In the genomic region with DNA sequence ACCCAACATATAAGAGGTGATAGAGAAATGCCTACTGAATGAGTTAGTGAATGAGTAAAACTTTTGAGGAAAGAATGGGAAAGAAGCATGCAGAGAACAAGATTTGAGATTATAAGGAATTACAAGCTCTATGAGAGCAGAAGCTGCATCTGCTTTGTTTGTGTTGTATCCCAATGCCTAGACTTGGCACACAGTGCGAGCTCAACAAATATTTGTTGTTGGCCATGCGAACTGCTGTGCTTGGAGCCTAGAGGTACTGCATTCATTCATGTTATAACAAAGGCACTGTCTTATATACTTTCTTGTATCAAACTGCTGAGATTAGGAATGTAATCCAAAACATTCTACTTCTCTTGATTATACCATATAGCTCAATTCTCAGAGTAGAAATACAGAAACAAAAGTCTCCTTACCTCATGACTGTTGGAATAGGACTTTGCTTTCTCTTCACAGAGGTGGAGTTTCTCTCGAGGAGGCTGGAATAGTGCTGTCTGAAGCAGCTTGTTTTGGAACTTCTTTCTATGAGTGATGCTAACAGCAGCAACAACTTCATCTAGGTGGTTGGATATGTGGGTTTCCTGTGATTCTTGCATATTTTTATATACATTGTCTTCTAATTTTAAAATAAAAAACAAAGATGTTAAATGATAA, we compare ENCODE assay signal across 15 cellular contexts. TPM values are rescaled to one million over a fixed set of nuclear protein-coding genes. Genes with fewer than 3 reads are reported as not detected.
A peak's percentile ranks its signal among the peaks of the same experiment; 100 is the strongest.
DNase-seq lines count a peak whose midpoint lies in the region; ATAC-seq and TF ChIP-seq lines count a peak whose summit lies in the region.
"Had no signal": no experiment of that assay in that cellular context is flagged by ENCODE, and none has a peak within 500 bp of the region (broad histone marks: within the 10 kb centered on the region; RNA-seq: fewer than 3 reads in every experiment).

No MANE protein-coding gene starts in this region.

- CTCF ChIA-PET in Panc1 (lab: Charles Lee), result no interaction called here

- DNase-seq in NCI-H2029 (lab: John Stamatoyannopoulos, UW) (peak; percentile 5), NCI-H2029 treated with DMSO at 0.1 percent for 48 hours (lab: John Stamatoyannopoulos, UW) (no peak), Panc1 (ENCODE audit: low read depth, low spot score) (no peak), prostate gland (ENCODE audit: low spot score) (peak; percentile 60), spleen (no peak), NAMALWA (ENCODE audit: low spot score) (no peak)
- DNase-seq: 8988T; CD4-positive, CD25-positive, alpha-beta regulatory T cell; CD8-positive, alpha-beta memory T cell; COR-L47; DMS 273 treated with DMSO at 0.1 percent for 48 hours; DMS53; H9 had no signal

- intact Hi-C loops in Panc1 (cut with micrococcal nuclease; ENCODE audit: unreplicated experiment), result no loop called here
- intact Hi-C loops in prostate gland (cut with DNase I), result no loop called here
- intact Hi-C loops in spleen (cut with DNase I; ENCODE audit: low total_unique reads), result no loop called here

- 64% methylated on average over 3 of the region's 3 CpGs for WGBS in prostate gland
- 89 to 99% (median 90%) methylated on average over 3 of the region's 3 CpGs for WGBS in spleen, 5 donors

- ATAC-seq in Panc1, result no peak

- BruUV-seq in Panc1 (replicated peaks; lab: Mats Ljungman, UMichigan), result TSS peak; percentile 34

- H3K4me1 ChIP-seq in Panc1 (ENCODE audit: control insufficient read depth, insufficient read depth, low read length), result no peaks in the 10 kb centered on the region
- H3K4me1 ChIP-seq in prostate gland (replicated peaks), result no peaks in the 10 kb centered on the region
- no peaks in the 10 kb centered on the region for H3K4me1 ChIP-seq in spleen
- H3K4me1 ChIP-seq: BLaER1 treated with 17β-estradiol and CSF1 and Interleukin-3, amounts not matched to agents 10 nM and 100 nM had no signal

- no peak for TF ChIP-seq POLR2A in prostate gland (IDR thresholded peaks at IDR 0.05)
- TF ChIP-seq POLR2A in spleen (IDR thresholded peaks at IDR 0.05), result no peak

- H3K27ac ChIP-seq in 22Rv1, result peak overlapping the region; percentile 71
- no peak overlapping the region for H3K27ac ChIP-seq in Panc1 (ENCODE audit: low read length)
- H3K27ac ChIP-seq in prostate gland, result peak overlapping the region in 1 of 2 donors; percentile 22
- no peak overlapping the region for H3K27ac ChIP-seq in spleen
- H3K27ac ChIP-seq: BLaER1 treated with 17β-estradiol and CSF1 and Interleukin-3, amounts not matched to agents 10 nM and 100 nM had no signal

- no peak for TF ChIP-seq CTCF in 22Rv1 (IDR thresholded peaks at IDR 0.05)
- no peak for TF ChIP-seq CTCF in Panc1 (IDR thresholded peaks at IDR 0.05)
- TF ChIP-seq CTCF in prostate gland (IDR thresholded peaks at IDR 0.05), result no peak
- TF ChIP-seq CTCF in spleen (IDR thresholded peaks at IDR 0.05 in 8 of 11, conservative IDR thresholded peaks at IDR 0.05 in 3 of 11), result no peak

- POLR2A ChIA-PET in Panc1 (lab: Charles Lee), result no interaction called here

- H3K4me3 ChIP-seq in Panc1 (ENCODE audit: low read depth in 2 of 2, low read length in 2 of 2) (no peak overlapping the region), prostate gland (no peak overlapping the region), spleen (no peak overlapping the region)
- H3K4me3 ChIP-seq: BLaER1 treated with 17β-estradiol and CSF1 and Interleukin-3, amounts not matched to agents 10 nM and 100 nM had no signal

- H3K36me3 ChIP-seq in Panc1 (ENCODE audit: control insufficient read depth, insufficient read depth, low read length), result no peaks in the 10 kb centered on the region
- no peaks in the 10 kb centered on the region for H3K36me3 ChIP-seq in prostate gland
- H3K36me3 ChIP-seq in spleen, result peaks cover 0 to 32% (median 2%) of the 10 kb centered on the region in 6 donors
- H3K36me3 ChIP-seq: BLaER1 treated with 17β-estradiol and CSF1 and Interleukin-3, amounts not matched to agents 10 nM and 100 nM had no signal

- H3K9me3 ChIP-seq in Panc1 (ENCODE audit: control insufficient read depth, insufficient read depth, low read depth, low read length) (no peaks in the 10 kb centered on the region), prostate gland (no peaks in the 10 kb centered on the region), spleen (peaks cover 0 to 4% (median 0%) of the 10 kb centered on the region in 8 donors)

- in situ Hi-C loops in Panc1 (cut with HindIII; ENCODE audit: low pct_unique_long_range_greater_than_20kb, low sequenced_read_pairs), result no loop called here

- no peaks in the 10 kb centered on the region for H3K27me3 ChIP-seq in Panc1 (ENCODE audit: control insufficient read depth, insufficient read depth, low read length)
- no peaks in the 10 kb centered on the region for H3K27me3 ChIP-seq in prostate gland (replicated peaks; ENCODE audit: insufficient read depth)
- no peaks in the 10 kb centered on the region for H3K27me3 ChIP-seq in spleen (replicated peaks in 1 of 7)
- H3K27me3 ChIP-seq: BLaER1 treated with 17β-estradiol and CSF1 and Interleukin-3, amounts not matched to agents 10 nM and 100 nM had no signal

RNA-seq across cellular contexts. Expression of gene TTC23, which starts 21.1 kb away (rescaled TPM):
- total RNA-seq in Panc1 (2021; ENCODE audit: unreplicated experiment), result 21.7 TPM
- 14.2 TPM for polyA plus RNA-seq in Panc1 (2012; ENCODE audit: insufficient read length)
- total RNA-seq in prostate gland, result 10 to 100 TPM; 18.1 to 39.5 TPM
- 10 to 100 TPM in 6 of 7 donors, 1 to 10 TPM in 1; 9.5 to 17.0 (median 14.2) TPM for total RNA-seq in spleen
- 1 to 10 TPM; 3.6 to 5.6 (median 3.7) TPM for polyA plus RNA-seq in spleen

RNA-seq across cellular contexts. Expression of gene LRRC28, which starts 23.0 kb away (rescaled TPM):
- total RNA-seq in Panc1 (2021; ENCODE audit: unreplicated experiment) (39.3 TPM), prostate gland (10 to 100 TPM; 16.0 to 36.8 TPM), spleen (10 to 100 TPM; 20.9 to 63.3 (median 26.0) TPM)
- 29.3 TPM for polyA plus RNA-seq in Panc1 (2012; ENCODE audit: insufficient read length)
- polyA plus RNA-seq in spleen, result 1 to 10 TPM; 6.0 to 7.6 (median 7.1) TPM

Comparison
In these comparisons a context has a peak if more than half of its experiments do, and no peak if none do; other contexts are left out.
1. DNase-seq: peak in NCI-H2029 (single experiment) and prostate gland (single experiment); none in NCI-H2029 treated with DMSO at 0.1 percent for 48 hours (single experiment), Panc1 (single experiment), spleen (single experiment) and NAMALWA (single experiment).